In the genomic region with DNA sequence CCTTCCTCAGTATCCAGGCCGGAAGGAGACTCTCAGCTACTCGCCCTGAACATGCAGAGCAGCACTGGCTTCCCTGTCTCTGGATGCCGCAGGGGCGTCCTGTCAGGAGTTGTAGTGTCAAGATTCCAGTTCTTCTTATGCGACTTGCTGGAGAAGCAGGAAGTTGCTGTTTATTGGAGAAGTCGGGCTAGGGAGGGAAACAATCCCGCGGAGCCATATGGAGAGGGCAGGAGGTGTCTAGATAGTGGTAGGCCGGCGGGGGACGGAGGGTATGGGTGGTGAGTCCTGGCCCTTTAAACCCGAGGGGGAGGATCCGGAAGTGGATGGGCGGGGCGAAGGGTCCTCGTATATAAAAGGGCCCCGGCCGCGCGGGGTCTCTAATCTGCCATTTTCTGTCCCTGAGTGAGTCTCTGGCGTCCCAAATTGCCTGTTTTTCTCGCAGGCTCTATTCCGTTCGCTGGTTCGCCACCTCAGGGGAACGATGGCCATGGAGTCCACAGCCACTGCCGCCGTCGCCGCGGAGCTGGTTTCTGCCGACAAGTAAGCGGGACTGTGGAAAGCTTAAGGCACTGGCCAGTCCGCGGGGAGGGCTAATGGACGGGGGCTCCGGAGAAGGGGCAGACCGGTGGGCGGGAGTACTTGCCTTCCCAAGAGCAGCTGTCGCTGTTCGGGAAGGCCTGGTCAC, we compare ENCODE assay signal across 8 cellular contexts. TPM values are rescaled to one million over a fixed set of nuclear protein-coding genes. Genes with fewer than 3 reads are reported as not detected.
DNase-seq lines count a peak whose midpoint lies in the region; ATAC-seq and TF ChIP-seq lines count a peak whose summit lies in the region.

A gene with protein sequence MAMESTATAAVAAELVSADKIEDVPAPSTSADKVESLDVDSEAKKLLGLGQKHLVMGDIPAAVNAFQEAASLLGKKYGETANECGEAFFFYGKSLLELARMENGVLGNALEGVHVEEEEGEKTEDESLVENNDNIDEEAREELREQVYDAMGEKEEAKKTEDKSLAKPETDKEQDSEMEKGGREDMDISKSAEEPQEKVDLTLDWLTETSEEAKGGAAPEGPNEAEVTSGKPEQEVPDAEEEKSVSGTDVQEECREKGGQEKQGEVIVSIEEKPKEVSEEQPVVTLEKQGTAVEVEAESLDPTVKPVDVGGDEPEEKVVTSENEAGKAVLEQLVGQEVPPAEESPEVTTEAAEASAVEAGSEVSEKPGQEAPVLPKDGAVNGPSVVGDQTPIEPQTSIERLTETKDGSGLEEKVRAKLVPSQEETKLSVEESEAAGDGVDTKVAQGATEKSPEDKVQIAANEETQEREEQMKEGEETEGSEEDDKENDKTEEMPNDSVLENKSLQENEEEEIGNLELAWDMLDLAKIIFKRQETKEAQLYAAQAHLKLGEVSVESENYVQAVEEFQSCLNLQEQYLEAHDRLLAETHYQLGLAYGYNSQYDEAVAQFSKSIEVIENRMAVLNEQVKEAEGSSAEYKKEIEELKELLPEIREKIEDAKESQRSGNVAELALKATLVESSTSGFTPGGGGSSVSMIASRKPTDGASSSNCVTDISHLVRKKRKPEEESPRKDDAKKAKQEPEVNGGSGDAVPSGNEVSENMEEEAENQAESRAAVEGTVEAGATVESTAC (plus strand): TSS at position 376 of the 685 bp plus-strand sequence. CDS start 106 bp downstream, at position 482.

- H3K4me3 ChIP-seq in NB4 (ENCODE audit: low read depth, low read length): peak within 1 kb of the TSS; percentile 89
- H3K4me3 ChIP-seq in SK-N-MC: peak within 1 kb of the TSS; percentile 96
- H3K4me3 ChIP-seq in suprapubic skin: peak within 1 kb of the TSS; percentile 95

- no peak for TF ChIP-seq EP300 in suprapubic skin (IDR thresholded peaks at IDR 0.05)

- H3K27ac ChIP-seq in SK-N-MC: peak within 1 kb of the TSS; percentile 98
- peak within 1 kb of the TSS; percentile 89 for H3K27ac ChIP-seq in suprapubic skin

- H3K4me1 ChIP-seq in suprapubic skin: peaks cover 23% of the 10 kb centered on the region

- peaks cover 27% of the 10 kb centered on the region for H3K36me3 ChIP-seq in SK-N-MC (ENCODE audit: insufficient read depth, low read length)
- no peaks in the 10 kb centered on the region for H3K36me3 ChIP-seq in suprapubic skin

- DNase-seq in GM10248 (ENCODE audit: extremely low spot score) (peak; percentile 90), HFFc6 (peak; percentile 64), NB4 (ENCODE audit: low read depth) (peak; percentile 86), SK-N-MC (ENCODE audit: low read depth, low spot score) (peak; percentile 65), globus pallidus (ENCODE audit: low spot score) (peak; percentile 89), omental fat pad (ENCODE audit: low spot score) (peak; percentile 91), suprapubic skin (ENCODE audit: low spot score in 2 of 2) (peak; percentile 95 to 96)
- peak; percentile 93 for DNase-seq in activated naive CD4-positive, alpha-beta T cell treated with anti-CD3 and anti-CD28 coated beads, Interleukin-2, amount 10 ng/mL, durations not matched to agents 7 days and 5 days

- WGBS in suprapubic skin: under 1% methylated on average over 30 of the region's 41 CpGs

- TF ChIP-seq POLR2A in NB4 (IDR thresholded peaks at IDR 0.05; ENCODE audit: extremely low read depth, insufficient read length) (peak; percentile 97), suprapubic skin (IDR thresholded peaks at IDR 0.05) (peak; percentile 80 to 87)

- peak within 1 kb of the TSS; percentile 98 for H3K27ac Mint-ChIP-seq in HFFc6
- H3K27ac Mint-ChIP-seq in activated naive CD4-positive, alpha-beta T cell treated with anti-CD3 and anti-CD28 coated beads, Interleukin-2, amount 10 ng/mL, durations not matched to agents 7 days and 5 days: peak within 1 kb of the TSS; percentile 99

- POLR2A ChIA-PET in GM10248 (lab: Yijun Ruan, JAX): interaction anchor here (0.6 to 5.9 kb wide), 18 partner anchors 9 to 546 kb away, joined by 3 to 42 read pairs (median 6); a partner anchor contains a TSS

- no peak for TF ChIP-seq CTCF in GM10248 (IDR thresholded peaks at IDR 0.05; ENCODE audit: control extremely low read depth, extremely low read depth, low read depth, missing control alignments)
- TF ChIP-seq CTCF in HFFc6 (IDR thresholded peaks at IDR 0.05): no peak
- TF ChIP-seq CTCF in NB4 (IDR thresholded peaks at IDR 0.05; ENCODE audit: low read depth, low read length): no peak
- TF ChIP-seq CTCF in omental fat pad (IDR thresholded peaks at IDR 0.05): no peak
- no peak for TF ChIP-seq CTCF in suprapubic skin (IDR thresholded peaks at IDR 0.05)

- H3K4me1 Mint-ChIP-seq in HFFc6 (ENCODE audit: low read depth): peaks cover 28% of the 10 kb centered on the region
- H3K4me1 Mint-ChIP-seq in activated naive CD4-positive, alpha-beta T cell treated with anti-CD3 and anti-CD28 coated beads, Interleukin-2, amount 10 ng/mL, durations not matched to agents 7 days and 5 days: peaks cover 34% of the 10 kb centered on the region

- H3K9ac ChIP-seq in SK-N-MC (ENCODE audit: insufficient read length): peak within 1 kb of the TSS; percentile 99

- CTCF ChIA-PET in GM10248 (lab: Yijun Ruan, JAX): interaction anchor here (0.9 to 10.3 kb wide), 9 partner anchors 8 to 569 kb away, joined by 3 to 130 read pairs (median 3); a partner anchor contains a TSS
- CTCF ChIA-PET in activated naive CD4-positive, alpha-beta T cell treated with anti-CD3 and anti-CD28 coated beads, Interleukin-2, amount 10 ng/mL, durations not matched to agents 7 days and 5 days (lab: Charles Lee): interaction anchor here (0.8 to 1.6 kb wide), 5 partner anchors 10 to 102 kb away, joined by 3 to 9 read pairs (median 3); a partner anchor contains a TSS

- H3K27me3 Mint-ChIP-seq in HFFc6 (ENCODE audit: insufficient read depth): peaks cover 8% of the 10 kb centered on the region
- peaks cover 3% of the 10 kb centered on the region for H3K27me3 Mint-ChIP-seq in activated naive CD4-positive, alpha-beta T cell treated with anti-CD3 and anti-CD28 coated beads, Interleukin-2, amount 10 ng/mL, durations not matched to agents 7 days and 5 days

- no peaks in the 10 kb centered on the region for H3K36me3 Mint-ChIP-seq in HFFc6 (ENCODE audit: low read depth)
- H3K36me3 Mint-ChIP-seq in activated naive CD4-positive, alpha-beta T cell treated with anti-CD3 and anti-CD28 coated beads, Interleukin-2, amount 10 ng/mL, durations not matched to agents 7 days and 5 days: peaks cover 6% of the 10 kb centered on the region

- H3K27me3 ChIP-seq in suprapubic skin: no peaks in the 10 kb centered on the region

- H3K9me3 ChIP-seq in SK-N-MC (ENCODE audit: low read depth, low read length) (no peaks in the 10 kb centered on the region), suprapubic skin (no peaks in the 10 kb centered on the region)

- H3K4me3 Mint-ChIP-seq in HFFc6: peak within 1 kb of the TSS; percentile 100
- H3K4me3 Mint-ChIP-seq in activated naive CD4-positive, alpha-beta T cell treated with anti-CD3 and anti-CD28 coated beads, Interleukin-2, amount 10 ng/mL, durations not matched to agents 7 days and 5 days: peak within 1 kb of the TSS; percentile 96

- ATAC-seq in omental fat pad (ENCODE audit: low FRiP score): peak; percentile 80

- no peaks in the 10 kb centered on the region for H3K9me3 Mint-ChIP-seq in HFFc6
- no peaks in the 10 kb centered on the region for H3K9me3 Mint-ChIP-seq in activated naive CD4-positive, alpha-beta T cell treated with anti-CD3 and anti-CD28 coated beads, Interleukin-2, amount 10 ng/mL, durations not matched to agents 7 days and 5 days

RNA-seq across cellular contexts. Expression of the gene that starts here (rescaled TPM):
- 10 to 100 TPM; 41.6 to 77.7 (median 72.1) TPM for total RNA-seq in HFFc6 (2021; fragmentation: NEBNext Ultra II Directional; extraction: Animal tissue kit (Norgen Biotek cat#: 25700))
- 10 to 100 TPM; 48.0 to 96.5 (median 80.6) TPM for total RNA-seq in omental fat pad
- total RNA-seq in suprapubic skin: 10 to 100 TPM; 44.2 to 79.3 (median 55.9) TPM

Comparison
In these comparisons a context has a peak if more than half of its experiments do, and no peak if none do; other contexts are left out.
1. Peak in every context shown above with its lines: DNase-seq, ATAC-seq, H3K4me3 ChIP-seq and H3K27ac ChIP-seq.